ENCODE assay signal across 20 cellular contexts in genomic region chr12:104816845-104817503, GRCh38.
"Had no signal": no experiment of that assay in that cellular context is flagged by ENCODE, and none has a peak within 500 bp of the region (broad histone marks: within the 10 kb centered on the region; RNA-seq: fewer than 3 reads in every experiment).

No MANE protein-coding gene starts in this region.

- H3K9me3 Mint-ChIP-seq: activated naive CD8-positive, alpha-beta T cell treated with anti-CD3 and anti-CD28 coated beads, Interleukin-2, amount 50 U/mL, for 24 hours; activated T-helper 1 cell treated with anti-CD3 and anti-CD28 coated beads, Interleukin-12 subunit alpha, Interleukin-12 subunit beta, Interleukin-2, Interleukin-4 antibody, amounts not matched to agents 30 ng/mL and 10 ng/mL and 1 ng/mL, durations not matched to agents 14 hours and 24 hours and 36 hours; natural killer cell; type B pancreatic cell had no signal

- H3K27me3 Mint-ChIP-seq: activated naive CD8-positive, alpha-beta T cell treated with anti-CD3 and anti-CD28 coated beads, Interleukin-2, amount 50 U/mL, for 24 hours; type B pancreatic cell had no signal

- H3K27ac Mint-ChIP-seq: activated CD8-positive, alpha-beta T cell treated with anti-CD3 and anti-CD28 coated beads, Interleukin-2, amount 10 ng/mL, durations not matched to agents 7 days and 5 days; activated naive CD8-positive, alpha-beta T cell treated with anti-CD3 and anti-CD28 coated beads, Interleukin-2, amount 50 U/mL, for 24 hours; activated T-helper 1 cell treated with anti-CD3 and anti-CD28 coated beads, Interleukin-12 subunit alpha, Interleukin-12 subunit beta, Interleukin-2, Interleukin-4 antibody, amounts not matched to agents 30 ng/mL and 10 ng/mL and 1 ng/mL, durations not matched to agents 14 hours and 24 hours and 36 hours; natural killer cell; type B pancreatic cell had no signal

- H3K4me3 Mint-ChIP-seq: activated CD8-positive, alpha-beta T cell treated with anti-CD3 and anti-CD28 coated beads, Interleukin-2, amount 10 ng/mL, durations not matched to agents 7 days and 5 days; activated naive CD8-positive, alpha-beta T cell treated with anti-CD3 and anti-CD28 coated beads, Interleukin-2, amount 50 U/mL, for 24 hours; activated T-helper 1 cell treated with anti-CD3 and anti-CD28 coated beads, Interleukin-12 subunit alpha, Interleukin-12 subunit beta, Interleukin-2, Interleukin-4 antibody, amounts not matched to agents 30 ng/mL and 10 ng/mL and 1 ng/mL, durations not matched to agents 14 hours and 24 hours and 36 hours; natural killer cell; type B pancreatic cell had no signal

- H3K4me1 Mint-ChIP-seq: activated naive CD8-positive, alpha-beta T cell treated with anti-CD3 and anti-CD28 coated beads, Interleukin-2, amount 50 U/mL, for 24 hours; natural killer cell had no signal

- DNase-seq: activated CD4-positive, alpha-beta T cell treated with anti-CD3 and anti-CD28 coated beads for 1 hour; activated CD4-positive, alpha-beta T cell treated with anti-CD3 and anti-CD28 coated beads, Interleukin-2, amount 50 U/mL, for 1 hour; activated CD8-positive, alpha-beta T cell treated with anti-CD3 and anti-CD28 coated beads, Interleukin-2, amount 10 ng/mL, durations not matched to agents 7 days and 5 days; activated gamma-delta T cell; activated naive CD4-positive, alpha-beta T cell treated with anti-CD3 and anti-CD28 coated beads, Interleukin-2, amount 50 U/mL, for 16 hours; activated naive CD8-positive, alpha-beta T cell treated with anti-CD3 and anti-CD28 coated beads, Interleukin-2, amount 50 U/mL, for 24 hours; foreskin melanocyte; glutamatergic neuron; left ventricle myocardium superior; midbrain; natural killer cell; stimulated activated CD4-positive, alpha-beta T cell treated with anti-CD3 and anti-CD28 coated beads, Interleukin-2, amount 100 ng/mL, for 48 hours; stimulated activated naive CD4-positive, alpha-beta T cell; WERI-Rb-1 had no signal

- H3K4me3 ChIP-seq: hepatocyte, prostate gland, thoracic aorta, vagina had no signal

- H3K36me3 Mint-ChIP-seq: natural killer cell, type B pancreatic cell had no signal

- ATAC-seq: activated CD8-positive, alpha-beta T cell treated with anti-CD3 and anti-CD28 coated beads, Interleukin-2, amount 10 ng/mL, durations not matched to agents 7 days and 5 days; activated naive CD8-positive, alpha-beta T cell treated with anti-CD3 and anti-CD28 coated beads, Interleukin-2, amount 50 U/mL, for 24 hours; left ventricle myocardium superior; natural killer cell had no signal
